ENCODE assay signal across 8 cellular contexts in the genomic region with DNA sequence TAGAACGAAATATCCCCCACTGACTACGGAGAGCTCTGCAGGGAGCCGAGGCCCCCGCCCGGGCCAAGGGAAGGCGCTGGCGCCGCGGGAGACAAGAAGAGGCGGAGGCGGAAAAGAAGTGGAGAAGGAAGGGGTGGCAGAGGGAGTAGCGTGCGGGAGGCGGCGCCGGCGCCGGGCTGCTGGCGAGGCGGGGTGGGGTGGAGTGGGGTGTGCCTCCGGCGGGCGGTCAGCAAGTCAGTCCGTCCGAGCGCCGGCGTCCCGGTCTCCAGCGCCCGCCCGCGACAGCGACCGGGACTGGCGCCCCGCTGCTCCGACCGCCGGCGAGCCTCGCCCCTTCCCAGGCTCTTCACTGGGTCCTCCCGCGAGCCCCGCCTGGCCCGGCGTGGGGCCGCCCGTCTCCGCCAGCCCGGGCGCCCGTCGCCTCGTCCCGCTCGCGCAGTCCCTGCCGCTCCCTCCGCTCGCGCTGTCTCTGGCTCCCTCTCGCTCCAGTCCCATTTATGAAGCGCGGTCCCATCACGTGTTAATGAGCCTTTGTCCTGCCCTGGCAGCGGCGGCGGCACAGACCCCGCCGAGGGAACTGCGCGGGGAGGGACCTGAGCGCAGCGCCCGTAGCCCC. TPM values are rescaled to one million over a fixed set of nuclear protein-coding genes. Genes with fewer than 3 reads are reported as not detected.
A peak's percentile ranks its signal among the peaks of the same experiment; 100 is the strongest.
DNase-seq lines count a peak whose midpoint lies in the region; ATAC-seq and TF ChIP-seq lines count a peak whose summit lies in the region.

A gene (minus strand): TSS at position 471 of the 616 bp plus-strand sequence. CDS start 21,073 bp downstream, outside the sequence.

- H3K4me2 ChIP-seq in trophoblast cell (ENCODE audit: low read length), result peak within 1 kb of the TSS; percentile 75

- CTCF ChIA-PET in MCF 10A (lab: Yijun Ruan, JAX), result no interaction called here

- H3K4me3 ChIP-seq in breast epithelium (peak within 1 kb of the TSS; percentile 53 to 80 (median 60)), trophoblast cell (ENCODE audit: low read depth, low read length) (peak within 1 kb of the TSS; percentile 64)

- H3K79me2 ChIP-seq in trophoblast cell (ENCODE audit: control insufficient read depth, insufficient read depth, low read length, poor library complexity), result no peaks in the 10 kb centered on the region

- H3K4me1 Mint-ChIP-seq in MCF 10A (ENCODE audit: insufficient read depth, unreplicated experiment) (no peaks in the 10 kb centered on the region), glutamatergic neuron (ENCODE audit: low read depth, unreplicated experiment) (peaks cover 29% of the 10 kb centered on the region)

- ATAC-seq in HG02571 (IDR thresholded peaks at IDR 0.05; ENCODE audit: unreplicated experiment), result peak; percentile 50

- peak within 1 kb of the TSS; percentile 39 for H3K18ac ChIP-seq in trophoblast cell (ENCODE audit: low read length)

- H3K27me3 ChIP-seq in breast epithelium (peaks cover 0 to 46% of the 10 kb centered on the region in 2 donors), trophoblast cell (ENCODE audit: insufficient read depth, low read length) (peaks cover 36% of the 10 kb centered on the region)

- H2BK5ac ChIP-seq in trophoblast cell (ENCODE audit: low read depth, low read length, poor library complexity), result no peak within 1 kb of the TSS

- H3K27ac Mint-ChIP-seq in MCF 10A (ENCODE audit: low read depth, unreplicated experiment), result no peak within 1 kb of the TSS
- H3K27ac Mint-ChIP-seq in glutamatergic neuron (ENCODE audit: unreplicated experiment), result peak within 1 kb of the TSS; percentile 99

- no peak within 1 kb of the TSS for H3K14ac ChIP-seq in trophoblast cell (ENCODE audit: low read length)

- H3K79me1 ChIP-seq in trophoblast cell (ENCODE audit: low read length), result no peaks in the 10 kb centered on the region

- no peak for TF ChIP-seq POLR2A in breast epithelium (IDR thresholded peaks at IDR 0.05)

- H3K9me3 Mint-ChIP-seq in MCF 10A (ENCODE audit: unreplicated experiment) (peaks cover 7% of the 10 kb centered on the region), glutamatergic neuron (ENCODE audit: unreplicated experiment) (peaks cover 20% of the 10 kb centered on the region)

- no peak within 1 kb of the TSS for H2BK120ac ChIP-seq in trophoblast cell (ENCODE audit: insufficient read depth, low read length, poor library complexity)

- peak within 1 kb of the TSS; percentile 67 for H2AFZ ChIP-seq in trophoblast cell (ENCODE audit: insufficient read depth, low read length, poor library complexity)

- H3K27me3 Mint-ChIP-seq in MCF 10A (ENCODE audit: insufficient read depth, unreplicated experiment), result no peaks in the 10 kb centered on the region
- H3K27me3 Mint-ChIP-seq in glutamatergic neuron (ENCODE audit: unreplicated experiment), result peaks cover 17% of the 10 kb centered on the region

- POLR2A ChIA-PET in MCF 10A (lab: Yijun Ruan, JAX), result interaction anchor here (0.7 kb wide), 1 partner anchor 27 kb away, joined by 3 read pairs; no protein-coding TSS in a partner anchor

- no peak within 1 kb of the TSS for H4K91ac ChIP-seq in trophoblast cell (ENCODE audit: low read depth, low read length)

- intact Hi-C loops in breast epithelium (cut with DNase I; ENCODE audit: low total_unique reads) (no loop called here), MCF 10A (cut with micrococcal nuclease) (no loop called here)

- H3K23ac ChIP-seq in trophoblast cell (ENCODE audit: low read length), result no peak within 1 kb of the TSS

- H3K9me3 ChIP-seq in breast epithelium (no peaks in the 10 kb centered on the region), trophoblast cell (ENCODE audit: insufficient read depth, low read depth, low read length) (peaks cover 3% of the 10 kb centered on the region)

- H2AK5ac ChIP-seq in trophoblast cell (ENCODE audit: low read length), result no peak within 1 kb of the TSS

- H3K36me3 Mint-ChIP-seq in MCF 10A (ENCODE audit: insufficient read depth, unreplicated experiment), result no peaks in the 10 kb centered on the region
- H3K36me3 Mint-ChIP-seq in glutamatergic neuron (ENCODE audit: unreplicated experiment), result peaks cover 7% of the 10 kb centered on the region

- no peak within 1 kb of the TSS for H2BK12ac ChIP-seq in trophoblast cell (ENCODE audit: low read length)

- WGBS in trophoblast cell (ENCODE audit: extremely low coverage, insufficient coverage, insufficient read length), result no CpG with 5 or more reads among the region's 76 CpGs

- H3K4me3 Mint-ChIP-seq in MCF 10A (ENCODE audit: unreplicated experiment) (no peak within 1 kb of the TSS), glutamatergic neuron (ENCODE audit: unreplicated experiment) (peak within 1 kb of the TSS; percentile 100)

- no peak within 1 kb of the TSS for H3K4ac ChIP-seq in trophoblast cell (ENCODE audit: low read depth, low read length)

- peak within 1 kb of the TSS; percentile 7 to 28 for H3K27ac ChIP-seq in breast epithelium
- H3K27ac ChIP-seq in trophoblast cell (ENCODE audit: low read depth, low read length), result no peak within 1 kb of the TSS

- H3K9ac ChIP-seq in trophoblast cell (ENCODE audit: low read length), result no peak within 1 kb of the TSS

- no TSS peak for BruUV-seq in MCF 10A (replicated peaks; lab: Mats Ljungman, UMichigan)

- TF ChIP-seq CTCF in breast epithelium (IDR thresholded peaks at IDR 0.05) (no peak), MCF 10A (IDR thresholded peaks at IDR 0.05; ENCODE audit: unreplicated experiment) (no peak), glutamatergic neuron (IDR thresholded peaks at IDR 0.05; ENCODE audit: partially characterized antibody, unreplicated experiment) (no peak)

- H4K12ac ChIP-seq in trophoblast cell (ENCODE audit: low read depth, low read length), result no peak within 1 kb of the TSS

- DNase-seq in breast epithelium (ENCODE audit: low spot score in 2 of 2) (no peak), MCF 10A (ENCODE audit: unreplicated experiment) (no peak), NCI-H146 (lab: John Stamatoyannopoulos, UW) (peak; percentile 53), glutamatergic neuron (peak; percentile 83), trophoblast cell (peak in 1 of 2 donors; percentile 26), NK-92 (lab: John Stamatoyannopoulos, UW; ENCODE audit: unreplicated experiment) (no peak)
- DNase-seq in activated T-cell treated with anti-CD3 and anti-CD28 coated beads, Interleukin-2, amount 50 U/mL, for 48 hours, result peak; percentile 25 to 35

- no peak within 1 kb of the TSS for H4K8ac ChIP-seq in trophoblast cell (ENCODE audit: low read depth, low read length)

- no peaks in the 10 kb centered on the region for H3K4me1 ChIP-seq in breast epithelium
- H3K4me1 ChIP-seq in trophoblast cell (ENCODE audit: control insufficient read depth in 1 of 2, insufficient read depth in 2 of 2, low read length in 2 of 2), result peaks cover 4 to 15% of the 10 kb centered on the region in 2 experiments

- H3K36me3 ChIP-seq in breast epithelium, result no peaks in the 10 kb centered on the region
- H3K36me3 ChIP-seq in trophoblast cell (ENCODE audit: control insufficient read depth in 1 of 2, insufficient read depth in 2 of 2, low read length in 2 of 2), result no peaks in the 10 kb centered on the region

RNA-seq across cellular contexts. Expression of the gene that starts here (rescaled TPM):
- total RNA-seq in breast epithelium, result 10 to 100 TPM in 2 of 3 donors, 1 to 10 TPM in 1; 9.4 to 34.2 (median 30.2) TPM
- total RNA-seq in MCF 10A (2022), result 0.16 TPM in 1 of 2 replicates, not detected in the other
- 143 TPM for total RNA-seq in glutamatergic neuron (ENCODE audit: unreplicated experiment)
- polyA plus RNA-seq in trophoblast cell (2013), result 0.01 and 0.03 TPM in 2 replicates

Comparison
In these comparisons a context has a peak if more than half of its experiments do, and no peak if none do; other contexts are left out.
1. DNase-seq: peak in NCI-H146 (single experiment), activated T-cell treated with anti-CD3 and anti-CD28 coated beads, Interleukin-2, amount 50 U/mL, for 48 hours (2 of 2) and glutamatergic neuron (single experiment); none in breast epithelium (0 of 2), MCF 10A (single experiment) and NK-92 (single experiment).